In genomic region chr1:24503870-24504523, GRCh38 we compare ENCODE assay signal across 7 cellular contexts. TPM values are rescaled to one million over a fixed set of nuclear protein-coding genes. Genes with fewer than 3 reads are reported as not detected.
DNase-seq lines count a peak whose midpoint lies in the region; ATAC-seq and TF ChIP-seq lines count a peak whose summit lies in the region.

No MANE protein-coding gene starts in this region.

- H3K36me3 Mint-ChIP-seq in activated CD4-positive, alpha-beta memory T cell treated with anti-CD3 and anti-CD28 coated beads, Interleukin-2, amount 10 ng/mL, durations not matched to agents 7 days and 5 days (ENCODE audit: low read depth) = peaks cover 37% of the 10 kb centered on the region
- peaks cover 0 to 8% of the 10 kb centered on the region in 2 donors for H3K36me3 Mint-ChIP-seq in stimulated activated naive B cell treated with anti-CD40 and anti-IgM and Interleukin-4, amounts not matched to agents 10 μg/mL and 1 μg/mL and 100 μg/mL, for 72 hours

- no peaks in the 10 kb centered on the region for H3K27me3 Mint-ChIP-seq in activated CD4-positive, alpha-beta memory T cell treated with anti-CD3 and anti-CD28 coated beads, Interleukin-2, amount 10 ng/mL, durations not matched to agents 7 days and 5 days
- H3K27me3 Mint-ChIP-seq in stimulated activated naive B cell treated with anti-CD40 and anti-IgM and Interleukin-4, amounts not matched to agents 10 μg/mL and 1 μg/mL and 100 μg/mL, for 72 hours = no peaks in the 10 kb centered on the region

- H3K27me3 ChIP-seq in IMR-90 (ENCODE audit: control insufficient read depth, insufficient read depth, low read length) = no peaks in the 10 kb centered on the region

- no peaks in the 10 kb centered on the region; the same call in 1 of the 2 replicates for H4K20me1 ChIP-seq in IMR-90 (ENCODE audit: insufficient read depth, low read length)

- no peak overlapping the region for H2AK5ac ChIP-seq in IMR-90 (ENCODE audit: low read depth, low read length)

- no peaks in the 10 kb centered on the region for H3K4me1 ChIP-seq in IMR-90 (ENCODE audit: control insufficient read depth, insufficient read depth, low read length)

- no peak for TF ChIP-seq RAD21 in IMR-90 (IDR thresholded peaks at IDR 0.05; ENCODE audit: low read length)

- H3K27ac ChIP-seq in IMR-90 (ENCODE audit: insufficient read depth, low read length) = no peak overlapping the region

- H3K36me3 ChIP-seq in IMR-90 (ENCODE audit: control insufficient read depth, insufficient read depth, low read length) = no peaks in the 10 kb centered on the region

- POLR2A ChIA-PET in IMR-90 (lab: Charles Lee; ENCODE audit: unreplicated experiment) = no interaction called here
- POLR2A ChIA-PET in activated CD4-positive, alpha-beta memory T cell treated with anti-CD3 and anti-CD28 coated beads, Interleukin-2, amount 10 ng/mL, durations not matched to agents 7 days and 5 days (lab: Charles Lee) = interaction anchor here (0.7 to 10.4 kb wide), 16 partner anchors 11 to 975 kb away, joined by 3 to 232 read pairs (median 8); partner anchors contain the start of genes NIPAL3, SRRM1 and STPG1

- H3K9me3 Mint-ChIP-seq in activated CD4-positive, alpha-beta memory T cell treated with anti-CD3 and anti-CD28 coated beads, Interleukin-2, amount 10 ng/mL, durations not matched to agents 7 days and 5 days = peaks cover 2% of the 10 kb centered on the region
- no peaks in the 10 kb centered on the region for H3K9me3 Mint-ChIP-seq in stimulated activated naive B cell treated with anti-CD40 and anti-IgM and Interleukin-4, amounts not matched to agents 10 μg/mL and 1 μg/mL and 100 μg/mL, for 72 hours

- no peak for DNase-seq in IMR-90
- no peak for DNase-seq in activated CD4-positive, alpha-beta memory T cell treated with anti-CD3 and anti-CD28 coated beads, Interleukin-2, amount 10 ng/mL, durations not matched to agents 7 days and 5 days
- peak; percentile 29 for DNase-seq in globus pallidus (ENCODE audit: low spot score)
- no peak for DNase-seq in stimulated activated naive B cell treated with anti-CD40 and anti-IgM and Interleukin-4, amounts not matched to agents 10 μg/mL and 1 μg/mL and 100 μg/mL, for 72 hours
- no peak for DNase-seq in left colon
- DNase-seq in NCI-H2081 treated with DMSO at 0.1 percent for 48 hours (lab: John Stamatoyannopoulos, UW) = no peak

- H3K14ac ChIP-seq in IMR-90 (replicated peaks; ENCODE audit: low read depth, low read length) = no peak overlapping the region

- peak overlapping the region; percentile 11; the same call in 1 of the 2 replicates for H3K4me2 ChIP-seq in IMR-90 (ENCODE audit: low read depth, low read length)

- no peak overlapping the region for H2BK15ac ChIP-seq in IMR-90 (ENCODE audit: low read depth, low read length)

- no peak overlapping the region for H2BK20ac ChIP-seq in IMR-90 (ENCODE audit: low read depth, low read length)

- peaks cover 72% of the 10 kb centered on the region for H3K4me1 Mint-ChIP-seq in activated CD4-positive, alpha-beta memory T cell treated with anti-CD3 and anti-CD28 coated beads, Interleukin-2, amount 10 ng/mL, durations not matched to agents 7 days and 5 days
- peaks cover 30 to 65% of the 10 kb centered on the region in 2 donors for H3K4me1 Mint-ChIP-seq in stimulated activated naive B cell treated with anti-CD40 and anti-IgM and Interleukin-4, amounts not matched to agents 10 μg/mL and 1 μg/mL and 100 μg/mL, for 72 hours

- no peak overlapping the region for H3K4me3 ChIP-seq in IMR-90 (ENCODE audit: insufficient read depth, low read depth, low read length)

- in situ Hi-C loops in IMR-90 (cut with MboI; ENCODE audit: low sequenced_read_pairs) = no loop called here

- no peak overlapping the region for H3K4ac ChIP-seq in IMR-90 (ENCODE audit: low read depth, low read length)

- H3K79me1 ChIP-seq in IMR-90 (ENCODE audit: low read depth in 1 of 2, low read length in 2 of 2) = peaks cover 9 to 26% of the 10 kb centered on the region in 2 experiments

- TF ChIP-seq POLR2A in IMR-90 (IDR thresholded peaks at IDR 0.05; ENCODE audit: low read depth, low read length) = no peak

- H3K9me1 ChIP-seq in IMR-90 (ENCODE audit: insufficient read depth, low read length) = peaks cover 12% of the 10 kb centered on the region; the same call in 1 of the 2 replicates

- no peak overlapping the region for H2AK9ac ChIP-seq in IMR-90 (replicated peaks; ENCODE audit: low read depth, low read length, poor library complexity)

- no peak overlapping the region for H3K18ac ChIP-seq in IMR-90 (ENCODE audit: low read depth, low read length)

- no peaks in the 10 kb centered on the region for H3K9me3 ChIP-seq in IMR-90 (ENCODE audit: control insufficient read depth, insufficient read depth, low read length)

- H2BK5ac ChIP-seq in IMR-90 (ENCODE audit: low read depth, low read length, poor library complexity, severe bottlenecking) = no peak overlapping the region

- intact Hi-C loops in IMR-90 (cut with micrococcal nuclease) (loop anchor here (2.0 to 10.0 kb wide), 2 partner anchors 87 to 111 kb away; no protein-coding TSS in a partner anchor), left colon (cut with DNase I, micrococcal nuclease) (no loop called here)

- H2BK120ac ChIP-seq in IMR-90 (ENCODE audit: low read depth, low read length) = no peak overlapping the region

- no TSS peak for BruUV-seq in IMR-90 (replicated peaks; lab: Mats Ljungman, UMichigan)

- ATAC-seq in IMR-90 (ENCODE audit: low read depth) (no peak), GM21367 (IDR thresholded peaks at IDR 0.05; ENCODE audit: unreplicated experiment) (no peak), left colon (no peak)
- ATAC-seq in stimulated activated naive B cell treated with anti-CD40 and anti-IgM and Interleukin-4, amounts not matched to agents 10 μg/mL and 1 μg/mL and 100 μg/mL, for 72 hours (replicated peaks) = no peak

- no peak overlapping the region for H3K56ac ChIP-seq in IMR-90 (ENCODE audit: extremely low read depth, insufficient read depth, low read length)

- H3K23ac ChIP-seq in IMR-90 (ENCODE audit: low read depth, low read length) = no peak overlapping the region

- H4K8ac ChIP-seq in IMR-90 (ENCODE audit: low read depth in 2 of 2, low read length in 2 of 2) = no peak overlapping the region

- TF ChIP-seq CTCF in IMR-90 (conservative IDR thresholded peaks at IDR 0.05; ENCODE audit: low read depth, low read length) = no peak

- CTCF ChIA-PET in IMR-90 (lab: Yijun Ruan, JAX) = no interaction called here
- CTCF ChIA-PET in activated CD4-positive, alpha-beta memory T cell treated with anti-CD3 and anti-CD28 coated beads, Interleukin-2, amount 10 ng/mL, durations not matched to agents 7 days and 5 days (lab: Charles Lee) = interaction anchor here (0.8 to 6.6 kb wide), 10 partner anchors 18 to 743 kb away, joined by 3 to 89 read pairs (median 4); partner anchors contain the start of genes NIPAL3, RSRP1 and STPG1

- H4K5ac ChIP-seq in IMR-90 (ENCODE audit: low read depth, low read length) = no peak overlapping the region

- WGBS in IMR-90 (ENCODE audit: extremely low coverage in 2 of 2, insufficient read length in 1 of 2), 2 experiments = no CpG with 5 or more reads among the region's 7 CpGs

- peak overlapping the region; percentile 99 for H3K27ac Mint-ChIP-seq in activated CD4-positive, alpha-beta memory T cell treated with anti-CD3 and anti-CD28 coated beads, Interleukin-2, amount 10 ng/mL, durations not matched to agents 7 days and 5 days
- peak overlapping the region; percentile 96 for H3K27ac Mint-ChIP-seq in stimulated activated naive B cell treated with anti-CD40 and anti-IgM and Interleukin-4, amounts not matched to agents 10 μg/mL and 1 μg/mL and 100 μg/mL, for 72 hours

- no peak overlapping the region for H4K91ac ChIP-seq in IMR-90 (ENCODE audit: insufficient read depth, low read depth, low read length)

- dilution Hi-C loops in IMR-90 (cut with HindIII; ENCODE audit: low sequenced_read_pairs, unreplicated experiment) = no loop called here

- no peak overlapping the region for H3K9ac ChIP-seq in IMR-90 (ENCODE audit: low read depth, low read length)

- H2AFZ ChIP-seq in IMR-90 (replicated peaks; ENCODE audit: low read length, poor library complexity) = no peak overlapping the region

- peak overlapping the region; percentile 99 for H3K4me3 Mint-ChIP-seq in activated CD4-positive, alpha-beta memory T cell treated with anti-CD3 and anti-CD28 coated beads, Interleukin-2, amount 10 ng/mL, durations not matched to agents 7 days and 5 days
- peak overlapping the region; percentile 87 to 95 for H3K4me3 Mint-ChIP-seq in stimulated activated naive B cell treated with anti-CD40 and anti-IgM and Interleukin-4, amounts not matched to agents 10 μg/mL and 1 μg/mL and 100 μg/mL, for 72 hours

TF ChIP-seq in IMR-90, 13 proteins besides CTCF, POLR2A, EP300 and RAD21 (continues in another document):
- TF ChIP-seq CHD1 (IDR thresholded peaks at IDR 0.05; ENCODE audit: low read depth, low read length) (no peak), BHLHE40 (IDR thresholded peaks at IDR 0.05; ENCODE audit: low read depth, low read length) (no peak), NFE2L2 (IDR thresholded peaks at IDR 0.05; ENCODE audit: low read depth, low read length) (no peak), FOS (IDR thresholded peaks at IDR 0.05; ENCODE audit: low read depth, low read length) (no peak), RCOR1 (IDR thresholded peaks at IDR 0.05; ENCODE audit: insufficient replicate concordance, low read length) (no peak), MAFK (IDR thresholded peaks at IDR 0.05; ENCODE audit: low read depth, low read length) (no peak), MXI1 (IDR thresholded peaks at IDR 0.05; ENCODE audit: borderline replicate concordance, low read depth, low read length) (no peak)

RNA-seq across cellular contexts. Expression of gene RCAN3, which starts 1.4 kb away (rescaled TPM):
- total RNA-seq in IMR-90 (2012; rRNA removed) (5.9 and 8.6 TPM in 2 replicates), left colon (10 to 100 TPM; 12.8 to 15.4 TPM)
- 4.0 and 4.2 TPM in 2 replicates for polyA plus RNA-seq in IMR-90 (2012; rRNA removed)
- 2.1 and 4.0 TPM in 2 replicates for polyA plus RNA-seq in IMR-90 (2012; cell fraction: cytosol; rRNA removed)
- polyA plus RNA-seq in IMR-90 (2012; cell fraction: nucleus; rRNA removed; ENCODE audit: low replicate concordance) = 1.7 and 4.2 TPM in 2 replicates
- 10 to 100 TPM; 59.3 to 62.6 TPM for total RNA-seq in activated CD4-positive, alpha-beta memory T cell treated with anti-CD3 and anti-CD28 coated beads, Interleukin-2, amount 10 ng/mL, durations not matched to agents 7 days and 5 days

RNA-seq across cellular contexts. Expression of gene NCMAP, which starts 51.9 kb away (rescaled TPM):
- total RNA-seq in IMR-90 (2012; rRNA removed) = not detected in 2 replicates
- not detected in 2 replicates for polyA plus RNA-seq in IMR-90 (2012; rRNA removed)
- polyA plus RNA-seq in IMR-90 (2012; cell fraction: cytosol; rRNA removed) = not detected in 2 replicates
- polyA plus RNA-seq in IMR-90 (2012; cell fraction: nucleus; rRNA removed; ENCODE audit: low replicate concordance) = not detected in 2 replicates
- total RNA-seq in activated CD4-positive, alpha-beta memory T cell treated with anti-CD3 and anti-CD28 coated beads, Interleukin-2, amount 10 ng/mL, durations not matched to agents 7 days and 5 days = not detected
- 1 to 10 TPM; 1.2 to 2.2 TPM for total RNA-seq in left colon
